ENCODE assay signal across 30 cellular contexts in genomic region chr5:176785184-176786145, GRCh38. TPM values are rescaled to one million over a fixed set of nuclear protein-coding genes. Genes with fewer than 3 reads are reported as not detected.
A peak's percentile ranks its signal among the peaks of the same experiment; 100 is the strongest.
DNase-seq lines count a peak whose midpoint lies in the region; ATAC-seq, FAIRE-seq and TF ChIP-seq lines count a peak whose summit lies in the region.
"Had no signal": no experiment of that assay in that cellular context is flagged by ENCODE, and none has a peak within 500 bp of the region (broad histone marks: within the 10 kb centered on the region; RNA-seq: fewer than 3 reads in every experiment).

No MANE protein-coding gene starts in this region.

- no peaks in the 10 kb centered on the region for H3K9me3 ChIP-seq in kidney (ENCODE audit: control insufficient read depth in 1 of 2, low read length in 2 of 2)
- H3K9me3 ChIP-seq in upper lobe of right lung, result no peaks in the 10 kb centered on the region
- H3K9me3 ChIP-seq in right atrium auricular region, result no peaks in the 10 kb centered on the region
- H3K9me3 ChIP-seq in right cardiac atrium (ENCODE audit: control insufficient read depth, low read length), result no peaks in the 10 kb centered on the region
- no peaks in the 10 kb centered on the region for H3K9me3 ChIP-seq in uterus
- H3K9me3 ChIP-seq: ascending aorta, esophagus squamous epithelium, heart left ventricle, spleen had no signal

- FAIRE-seq in kidney (lab: Jason Lieb, UNC), result no peak
- FAIRE-seq: A204.1, endometrium, GM12892 had no signal

- DNase-seq in NCI-H524 (lab: John Stamatoyannopoulos, UW) (peak; percentile 49 to 58), NCI-H524 treated with DMSO at 0.1 percent for 48 hours (lab: John Stamatoyannopoulos, UW) (no peak), RWPE1 (ENCODE audit: low spot score) (no peak), kidney (peak; percentile 59), upper lobe of right lung (peak; percentile 48), right atrium auricular region (ENCODE audit: low spot score) (no peak), right cardiac atrium (no peak), uterus (no peak)
- DNase-seq: activated CD4-positive, alpha-beta T cell treated with anti-CD3 and anti-CD28 coated beads, Interleukin-2, amount 50 U/mL, for 4 hours; activated CD8-positive, alpha-beta memory T cell treated with anti-CD3 and anti-CD28 coated beads, Interleukin-2, amount 10 ng/mL, durations not matched to agents 7 days and 5 days; activated gamma-delta T cell treated with Interleukin-2 at 50 U/mL for 16 hours; activated T-cell treated with anti-CD3 and anti-CD28 coated beads, Interleukin-2, amount 50 U/mL, for 48 hours; central memory CD4-positive, alpha-beta T cell; esophagus squamous epithelium; foreskin keratinocyte; heart left ventricle; kidney glomerular epithelial cell; NCI-H146; PC-3; Right ventricle myocardium superior; stimulated activated CD4-positive, alpha-beta T cell treated with anti-CD3 and anti-CD28 coated beads, Interleukin-2, amount 100 ng/mL, for 24 hours; stimulated activated naive CD8-positive, alpha-beta T cell treated with anti-CD3 and anti-CD28 coated beads, Interleukin-15, Interleukin-2, amounts not matched to agents 100 U/mL and 50 U/mL, for 24 hours had no signal

- H3K4me3 ChIP-seq in kidney (ENCODE audit: low read length in 2 of 2) (no peak overlapping the region), upper lobe of right lung (no peak overlapping the region), right atrium auricular region (no peak overlapping the region), right cardiac atrium (ENCODE audit: low read length) (no peak overlapping the region), uterus (no peak overlapping the region)
- H3K4me3 ChIP-seq: ascending aorta, esophagus squamous epithelium, heart left ventricle, spleen had no signal

- no peak for TF ChIP-seq POLR2A in uterus (IDR thresholded peaks at IDR 0.05)

- ATAC-seq in upper lobe of right lung (no peak), right cardiac atrium (no peak)
- ATAC-seq: activated CD8-positive, alpha-beta memory T cell treated with anti-CD3 and anti-CD28 coated beads, Interleukin-2, amount 10 ng/mL, durations not matched to agents 7 days and 5 days; heart left ventricle; stimulated activated naive CD8-positive, alpha-beta T cell treated with anti-CD3 and anti-CD28 coated beads, Interleukin-15, Interleukin-2, amounts not matched to agents 100 U/mL and 50 U/mL, for 24 hours had no signal

- H3K27me3 ChIP-seq in upper lobe of right lung (peaks cover 39% of the 10 kb centered on the region), right atrium auricular region (no peaks in the 10 kb centered on the region), right cardiac atrium (ENCODE audit: control insufficient read depth, insufficient read depth) (no peaks in the 10 kb centered on the region), uterus (no peaks in the 10 kb centered on the region)
- H3K27me3 ChIP-seq: ascending aorta had no signal

- intact Hi-C loops in kidney (cut with DNase I), result no loop called here
- intact Hi-C loops in upper lobe of right lung (cut with DNase I), result no loop called here
- intact Hi-C loops in right cardiac atrium (cut with DNase I), result no loop called here
- intact Hi-C loops in uterus (cut with DNase I; ENCODE audit: low total_unique reads), result no loop called here

- TF ChIP-seq CTCF in RWPE1 (conservative IDR thresholded peaks at IDR 0.05; ENCODE audit: low read depth), result no peak
- TF ChIP-seq CTCF in kidney (IDR thresholded peaks at IDR 0.05; ENCODE audit: borderline replicate concordance, extremely low read depth, insufficient read depth), result no peak
- no peak for TF ChIP-seq CTCF in upper lobe of right lung (IDR thresholded peaks at IDR 0.05)
- TF ChIP-seq CTCF in right atrium auricular region (IDR thresholded peaks at IDR 0.05), result no peak
- no peak for TF ChIP-seq CTCF in uterus (IDR thresholded peaks at IDR 0.05)

- CTCF ChIA-PET in RWPE1 (lab: Yijun Ruan, JAX), result interaction anchor here (0.8 to 1.3 kb wide), 2 partner anchors 8 to 125 kb away, joined by 3 to 5 read pairs; no protein-coding TSS in a partner anchor

- H3K4me1 ChIP-seq in kidney (ENCODE audit: control insufficient read depth in 1 of 2, insufficient read depth in 1 of 2, low read depth in 1 of 2, low read length in 2 of 2) (no peaks in the 10 kb centered on the region), upper lobe of right lung (no peaks in the 10 kb centered on the region), right atrium auricular region (peaks cover 0 to 10% of the 10 kb centered on the region in 2 donors), right cardiac atrium (ENCODE audit: control insufficient read depth, insufficient read depth, low read length) (no peaks in the 10 kb centered on the region), uterus (no peaks in the 10 kb centered on the region)
- H3K4me1 ChIP-seq: ascending aorta, esophagus squamous epithelium, parathyroid adenoma, spleen had no signal

- POLR2A ChIA-PET in RWPE1 (lab: Yijun Ruan, JAX; ENCODE audit: low non-redundant PET), result no interaction called here

- H3K27ac ChIP-seq in RWPE1 (peak overlapping the region; percentile 80), kidney (ENCODE audit: low read depth in 2 of 2, low read length in 2 of 2) (no peak overlapping the region), upper lobe of right lung (no peak overlapping the region), right atrium auricular region (no peak overlapping the region), right cardiac atrium (ENCODE audit: low read length) (no peak overlapping the region), uterus (no peak overlapping the region)
- H3K27ac ChIP-seq: ascending aorta, esophagus squamous epithelium, heart left ventricle, parathyroid adenoma, spleen had no signal

- no peak overlapping the region for H3K9ac ChIP-seq in kidney (ENCODE audit: low read length in 2 of 2)
- H3K9ac ChIP-seq: parathyroid adenoma had no signal

- no peaks in the 10 kb centered on the region for H3K36me3 ChIP-seq in kidney (ENCODE audit: control insufficient read depth in 1 of 2, insufficient read depth in 2 of 2, low read length in 2 of 2)
- H3K36me3 ChIP-seq in upper lobe of right lung, result no peaks in the 10 kb centered on the region
- H3K36me3 ChIP-seq in right atrium auricular region, result no peaks in the 10 kb centered on the region
- H3K36me3 ChIP-seq in uterus, result no peaks in the 10 kb centered on the region
- H3K36me3 ChIP-seq: ascending aorta, esophagus squamous epithelium, heart left ventricle, spleen had no signal

- 56% methylated on average over 27 of the region's 27 CpGs for whole genome bisulfite sequencing in right cardiac atrium

RNA-seq across cellular contexts. Expression of gene UNC5A, which starts 24.9 kb away (rescaled TPM):
- total RNA-seq in kidney, result 1.5 TPM
- not detected for polyA plus RNA-seq in kidney (ENCODE audit: insufficient read depth, low read depth, low replicate concordance)
- total RNA-seq in upper lobe of right lung, result 0.46 TPM
- total RNA-seq in right atrium auricular region, result not detected
- under 1 TPM; 0.17 to 0.85 (median 0.44) TPM for total RNA-seq in right cardiac atrium
- polyA plus RNA-seq in right cardiac atrium, result 0.68 TPM
- total RNA-seq in uterus, result under 1 TPM in 1 of 4 donors, not detected in 3; 0.48 TPM
- total RNA-seq: activated CD8-positive, alpha-beta memory T cell treated with anti-CD3 and anti-CD28 coated beads, Interleukin-2, amount 10 ng/mL, durations not matched to agents 7 days and 5 days; ascending aorta; G401; spleen had no signal
- polyA plus RNA-seq: heart left ventricle, IgD-negative memory B cell had no signal

Comparison
In these comparisons a context has a peak if more than half of its experiments do, and no peak if none do; other contexts are left out.
1. DNase-seq: peak in NCI-H524 (2 of 2), kidney (single experiment) and upper lobe of right lung (single experiment); none in NCI-H524 treated with DMSO at 0.1 percent for 48 hours (single experiment), RWPE1 (single experiment), right atrium auricular region (single experiment), right cardiac atrium (0 of 3) and uterus (0 of 2).